22 cellular contexts compared by ENCODE assay signal in the genomic region with DNA sequence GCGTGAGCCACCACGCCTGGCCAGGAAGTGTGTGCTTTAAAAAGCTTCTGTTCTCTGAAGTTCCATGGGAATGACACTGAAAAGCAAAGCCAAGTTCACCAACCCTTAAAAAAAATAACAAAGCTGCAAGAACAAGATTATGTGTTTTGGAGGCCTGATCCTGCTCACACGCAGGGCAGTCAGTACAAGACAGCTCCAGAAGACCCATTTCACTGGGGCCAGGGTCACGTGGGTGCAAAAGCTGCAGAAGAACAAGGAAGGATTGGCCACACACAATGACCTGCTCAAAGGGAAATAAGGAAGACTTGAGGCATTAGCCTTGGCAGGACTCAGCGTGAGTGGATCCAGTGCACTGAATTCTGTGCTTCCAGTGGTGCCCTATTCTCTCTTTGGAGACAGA.
DNase-seq lines count a peak whose midpoint lies in the region; ATAC-seq, FAIRE-seq and TF ChIP-seq lines count a peak whose summit lies in the region.
"Had no signal": no experiment of that assay in that cellular context is flagged by ENCODE, and none has a peak within 500 bp of the region (broad histone marks: within the 10 kb centered on the region; RNA-seq: fewer than 3 reads in every experiment).

No MANE protein-coding gene starts in this region.

- ATAC-seq in activated CD8-positive, alpha-beta memory T cell treated with anti-CD3 and anti-CD28 coated beads, Interleukin-2, amount 10 ng/mL, durations not matched to agents 7 days and 5 days = no peak
- ATAC-seq in CD4-positive, CD25-positive, alpha-beta regulatory T cell (ENCODE audit: low read depth in 2 of 2) = no peak
- ATAC-seq in K562 = no peak
- no peak for ATAC-seq in CD8-positive, alpha-beta T cell
- ATAC-seq in GM19455 (IDR thresholded peaks at IDR 0.05; ENCODE audit: unreplicated experiment) = no peak
- ATAC-seq: A549, HCT116 had no signal

- peaks cover 8% of the 10 kb centered on the region for H3K36me3 Mint-ChIP-seq in activated CD8-positive, alpha-beta memory T cell treated with anti-CD3 and anti-CD28 coated beads, Interleukin-2, amount 10 ng/mL, durations not matched to agents 7 days and 5 days
- no peaks in the 10 kb centered on the region for H3K36me3 Mint-ChIP-seq in CD4-positive, CD25-positive, alpha-beta regulatory T cell
- H3K36me3 Mint-ChIP-seq in nephron progenitor cell (ENCODE audit: low read depth) = no peaks in the 10 kb centered on the region
- no peaks in the 10 kb centered on the region for H3K36me3 Mint-ChIP-seq in CD8-positive, alpha-beta T cell

- WGBS in K562 (ENCODE audit: insufficient coverage, low coverage, missing lambda C conversion rate) = 5% methylated on average over 5 of the region's 5 CpGs

- H3K9ac ChIP-seq in K562 (ENCODE audit: insufficient read depth in 1 of 2, low read depth in 2 of 2, low read length in 2 of 2) = no peak overlapping the region

- FAIRE-seq in K562 (lab: Jason Lieb, UNC) = no peak
- FAIRE-seq: A549, D721Med, G401.6, GM12891, GM19239 had no signal

- CTCF ChIA-PET in activated CD8-positive, alpha-beta memory T cell treated with anti-CD3 and anti-CD28 coated beads, Interleukin-2, amount 10 ng/mL, durations not matched to agents 7 days and 5 days (lab: Charles Lee) = interaction anchor here (1.3 kb wide), 1 partner anchor 20 kb away, joined by 3 read pairs; no protein-coding TSS in a partner anchor
- CTCF ChIA-PET in K562 (lab: Yijun Ruan, JAX; ENCODE audit: low intra/inter-chr PET ratio) = no interaction called here
- CTCF ChIA-PET in CD8-positive, alpha-beta T cell (lab: Charles Lee) = interaction anchor here (1.0 to 1.5 kb wide), 4 partner anchors 14 to 356 kb away, joined by 3 to 5 read pairs (median 4); no protein-coding TSS in a partner anchor

- no TSS peak for BruUV-seq in K562 (replicated peaks; lab: Mats Ljungman, UMichigan)

- H3K4me3 Mint-ChIP-seq in activated CD8-positive, alpha-beta memory T cell treated with anti-CD3 and anti-CD28 coated beads, Interleukin-2, amount 10 ng/mL, durations not matched to agents 7 days and 5 days = no peak overlapping the region
- H3K4me3 Mint-ChIP-seq in CD4-positive, CD25-positive, alpha-beta regulatory T cell = peak overlapping the region in 1 of 4 donors; percentile 38
- no peak overlapping the region for H3K4me3 Mint-ChIP-seq in nephron progenitor cell
- H3K4me3 Mint-ChIP-seq in CD8-positive, alpha-beta T cell = no peak overlapping the region
- H3K4me3 Mint-ChIP-seq: HFFc6 had no signal

- no peaks in the 10 kb centered on the region for H3K79me2 ChIP-seq in K562 (ENCODE audit: control insufficient read depth, insufficient read depth, low read length)

- H3K4me1 Mint-ChIP-seq in activated CD8-positive, alpha-beta memory T cell treated with anti-CD3 and anti-CD28 coated beads, Interleukin-2, amount 10 ng/mL, durations not matched to agents 7 days and 5 days = peaks cover 36% of the 10 kb centered on the region
- H3K4me1 Mint-ChIP-seq in CD4-positive, CD25-positive, alpha-beta regulatory T cell = peaks cover 12 to 46% (median 32%) of the 10 kb centered on the region in 4 donors
- no peaks in the 10 kb centered on the region for H3K4me1 Mint-ChIP-seq in nephron progenitor cell
- H3K4me1 Mint-ChIP-seq in CD8-positive, alpha-beta T cell (ENCODE audit: low read depth) = peaks cover 60% of the 10 kb centered on the region

- no peaks in the 10 kb centered on the region for H3K36me3 ChIP-seq in CD4-positive, CD25-positive, alpha-beta regulatory T cell (ENCODE audit: control insufficient read depth, insufficient read depth, low read length)
- no peaks in the 10 kb centered on the region for H3K36me3 ChIP-seq in K562 (ENCODE audit: control insufficient read depth, insufficient read depth, low read length)
- H3K36me3 ChIP-seq in CD8-positive, alpha-beta T cell (ENCODE audit: insufficient read depth, low read length) = no peaks in the 10 kb centered on the region

- TF ChIP-seq CTCF in K562 (IDR thresholded peaks at IDR 0.05 in 2 of 3, conservative IDR thresholded peaks at IDR 0.05 in 1 of 3; ENCODE audit: insufficient read depth in 2 of 3, low read depth in 1 of 3, low read length in 3 of 3) (no peak), nephron progenitor cell (IDR thresholded peaks at IDR 0.05) (no peak)
- TF ChIP-seq CTCF in CD8-positive, alpha-beta T cell (IDR thresholded peaks at IDR 0.05) = no peak

- no peak for TF ChIP-seq EP300 in K562 (IDR thresholded peaks at IDR 0.05; ENCODE audit: low read length)

- no peaks in the 10 kb centered on the region for H3K27me3 ChIP-seq in CD4-positive, CD25-positive, alpha-beta regulatory T cell (ENCODE audit: control insufficient read depth, insufficient read depth, low read length)
- peaks cover 4 to 23% of the 10 kb centered on the region in 2 experiments; a peak in 3 of 5 replicates for H3K27me3 ChIP-seq in K562 (ENCODE audit: control insufficient read depth in 2 of 2, insufficient read depth in 2 of 2, low read length in 2 of 2)
- H3K27me3 ChIP-seq in CD8-positive, alpha-beta T cell (ENCODE audit: insufficient read depth, low read length) = no peaks in the 10 kb centered on the region

- POLR2A ChIA-PET in K562 (lab: Yijun Ruan, JAX) = no interaction called here
- POLR2A ChIA-PET in CD8-positive, alpha-beta T cell (lab: Charles Lee) = interaction anchor here (1.2 kb wide), 1 partner anchor 160 kb away, joined by 3 read pairs; no protein-coding TSS in a partner anchor

- no peaks in the 10 kb centered on the region for H3K27me3 Mint-ChIP-seq in activated CD8-positive, alpha-beta memory T cell treated with anti-CD3 and anti-CD28 coated beads, Interleukin-2, amount 10 ng/mL, durations not matched to agents 7 days and 5 days
- H3K27me3 Mint-ChIP-seq in CD4-positive, CD25-positive, alpha-beta regulatory T cell = no peaks in the 10 kb centered on the region
- no peaks in the 10 kb centered on the region for H3K27me3 Mint-ChIP-seq in nephron progenitor cell (ENCODE audit: low read depth, poor library complexity)
- no peaks in the 10 kb centered on the region for H3K27me3 Mint-ChIP-seq in CD8-positive, alpha-beta T cell (ENCODE audit: low read depth)

- intact Hi-C loops in K562 (cut with micrococcal nuclease) = no loop called here
- intact Hi-C loops in CD8-positive, alpha-beta T cell (cut with DNase I, micrococcal nuclease) = loop anchor here (5.0 kb wide), 2 partner anchors 35 to 150 kb away; no protein-coding TSS in a partner anchor

- H3K9me3 Mint-ChIP-seq in activated CD8-positive, alpha-beta memory T cell treated with anti-CD3 and anti-CD28 coated beads, Interleukin-2, amount 10 ng/mL, durations not matched to agents 7 days and 5 days (ENCODE audit: low read depth) = peaks cover 7% of the 10 kb centered on the region
- peaks cover 0 to 4% (median 0%) of the 10 kb centered on the region in 7 donors for H3K9me3 Mint-ChIP-seq in CD4-positive, CD25-positive, alpha-beta regulatory T cell
- H3K9me3 Mint-ChIP-seq in nephron progenitor cell = peaks cover 14% of the 10 kb centered on the region
- H3K9me3 Mint-ChIP-seq in CD8-positive, alpha-beta T cell = no peaks in the 10 kb centered on the region
- H3K9me3 Mint-ChIP-seq: HFFc6 had no signal

- DNase-seq in activated CD8-positive, alpha-beta memory T cell treated with anti-CD3 and anti-CD28 coated beads, Interleukin-2, amount 50 U/mL, for 48 hours = peak; percentile 20
- DNase-seq in activated CD8-positive, alpha-beta memory T cell treated with anti-CD3 and anti-CD28 coated beads, Interleukin-2, amount 10 ng/mL, durations not matched to agents 7 days and 5 days = no peak
- DNase-seq in CD4-positive, CD25-positive, alpha-beta regulatory T cell = no peak
- DNase-seq in K562 (ENCODE audit: extremely low read depth in 1 of 4, low spot score in 3 of 4) (no peak), nephron progenitor cell (no peak), cerebellum (ENCODE audit: low spot score) (no peak)
- DNase-seq in CD8-positive, alpha-beta T cell = no peak
- DNase-seq: AML-193, Caco-2, GOT3, H7, HFFc6 had no signal

- peaks cover 55% of the 10 kb centered on the region for H3K4me1 ChIP-seq in CD4-positive, CD25-positive, alpha-beta regulatory T cell (ENCODE audit: control insufficient read depth, insufficient read depth, low read length, poor library complexity, severe bottlenecking)
- H3K4me1 ChIP-seq in K562 (replicated peaks in 1 of 2; ENCODE audit: control insufficient read depth in 2 of 2, insufficient read depth in 2 of 2, low read length in 2 of 2) = no peaks in the 10 kb centered on the region
- peaks cover 80% of the 10 kb centered on the region for H3K4me1 ChIP-seq in CD8-positive, alpha-beta T cell (ENCODE audit: insufficient read depth, low read length)
- H3K4me1 ChIP-seq: A549, Caco-2 had no signal

- TF ChIP-seq RAD21 in K562 (CRISPR knock-in tag; conservative IDR thresholded peaks at IDR 0.05 in 1 of 2, IDR thresholded peaks at IDR 0.05 in 1 of 2) = no peak

- no peak overlapping the region for H3K27ac Mint-ChIP-seq in activated CD8-positive, alpha-beta memory T cell treated with anti-CD3 and anti-CD28 coated beads, Interleukin-2, amount 10 ng/mL, durations not matched to agents 7 days and 5 days
- H3K27ac Mint-ChIP-seq in CD4-positive, CD25-positive, alpha-beta regulatory T cell = peak overlapping the region in 2 of 3 donors; percentile 43 to 81
- peak overlapping the region; percentile 24 for H3K27ac Mint-ChIP-seq in nephron progenitor cell
- no peak overlapping the region for H3K27ac Mint-ChIP-seq in CD8-positive, alpha-beta T cell
- H3K27ac Mint-ChIP-seq: HFFc6 had no signal

- H3K4me3 ChIP-seq in CD4-positive, CD25-positive, alpha-beta regulatory T cell (ENCODE audit: low read depth, low read length) = no peak overlapping the region
- H3K4me3 ChIP-seq in K562 = no peak overlapping the region
- no peak overlapping the region for H3K4me3 ChIP-seq in CD8-positive, alpha-beta T cell (ENCODE audit: low read depth, low read length)
- H3K4me3 ChIP-seq: A549 had no signal

- in situ Hi-C loops in K562 (cut with MboI) = no loop called here

- H3K4me2 ChIP-seq in K562 (ENCODE audit: insufficient read depth, low read length) = no peak overlapping the region
- H3K4me2 ChIP-seq: A549 had no signal

- no peak overlapping the region for H2AFZ ChIP-seq in K562 (ENCODE audit: low read depth, low read length)

- no peak for TF ChIP-seq POLR2A in K562 (conservative IDR thresholded peaks at IDR 0.05)

- no peak overlapping the region for H3K27ac ChIP-seq in CD4-positive, CD25-positive, alpha-beta regulatory T cell (ENCODE audit: insufficient read depth, low read length, poor library complexity, severe bottlenecking)
- no peak overlapping the region for H3K27ac ChIP-seq in K562 (ENCODE audit: extremely low read depth, low read depth, low read length)
- no peak overlapping the region for H3K27ac ChIP-seq in CD8-positive, alpha-beta T cell (ENCODE audit: low read depth, low read length)
- H3K27ac ChIP-seq: 22Rv1, A549, C4-2B, HL-60 had no signal

- H3K9me3 ChIP-seq in CD4-positive, CD25-positive, alpha-beta regulatory T cell (ENCODE audit: control insufficient read depth in 2 of 2, low read length in 2 of 2) = no peaks in the 10 kb centered on the region
- no peaks in the 10 kb centered on the region for H3K9me3 ChIP-seq in K562 (replicated peaks; ENCODE audit: control insufficient read depth, insufficient read depth, low read depth, low read length)
- H3K9me3 ChIP-seq in CD8-positive, alpha-beta T cell (ENCODE audit: low read length) = no peaks in the 10 kb centered on the region

- no peaks in the 10 kb centered on the region for H4K20me1 ChIP-seq in K562 (replicated peaks; ENCODE audit: control insufficient read depth, insufficient read depth, low read length)

- H3K9me1 ChIP-seq in K562 (ENCODE audit: control insufficient read depth, insufficient read depth, low read length) = no peaks in the 10 kb centered on the region

Comparison
In these comparisons a context has a peak if more than half of its experiments do, and no peak if none do; other contexts are left out.
1. H3K27ac Mint-ChIP-seq: peak in CD4-positive, CD25-positive, alpha-beta regulatory T cell (2 of 3) and nephron progenitor cell (single experiment); none in activated CD8-positive, alpha-beta memory T cell treated with anti-CD3 and anti-CD28 coated beads, Interleukin-2, amount 10 ng/mL, durations not matched to agents 7 days and 5 days (single experiment) and CD8-positive, alpha-beta T cell (single experiment).